ENCODE assay signal across 1 cellular context in the genomic region with DNA sequence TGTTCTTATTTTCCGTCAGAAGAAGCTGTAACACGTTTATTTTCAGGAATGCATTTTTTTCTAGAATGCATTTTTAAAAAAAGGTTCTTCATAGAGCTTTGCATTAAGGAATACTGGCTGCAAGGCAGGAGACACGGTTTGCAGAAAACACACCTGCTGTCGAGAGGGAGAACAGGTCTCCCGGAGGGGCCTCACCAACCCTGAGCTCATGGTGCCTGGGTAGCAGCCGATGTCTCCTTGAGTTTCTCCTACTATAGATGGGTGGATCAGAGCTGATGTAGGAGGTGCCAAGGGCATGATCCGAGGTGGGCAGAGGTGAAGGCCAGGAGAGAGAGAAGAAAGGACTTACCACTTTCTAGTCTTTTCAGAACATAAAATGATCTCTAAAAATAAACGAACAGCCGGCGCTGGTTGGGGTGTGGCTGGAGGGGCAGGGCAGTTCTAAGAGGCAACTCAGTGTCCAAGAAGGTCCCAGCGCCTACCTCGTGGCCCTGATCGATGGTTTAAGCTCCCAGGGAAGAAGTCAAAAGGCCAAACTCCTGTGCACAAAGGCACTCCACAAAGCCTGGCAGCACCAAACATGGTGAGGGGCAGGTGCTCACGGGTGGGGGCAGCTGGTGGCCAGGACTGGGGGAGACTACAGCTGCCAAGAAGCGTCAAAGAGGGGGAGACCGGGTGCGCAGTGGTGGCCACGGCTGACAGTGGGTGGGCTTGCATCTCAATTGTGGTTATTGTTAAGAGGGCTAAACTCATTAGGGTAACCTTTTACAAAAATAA.
TF ChIP-seq lines count a peak whose summit lies in the region.

No MANE protein-coding gene starts in this region.

TF ChIP-seq in HEK293, 187 proteins besides CTCF, POLR2A, EP300 and RAD21:
- TF ChIP-seq, protein P1, sequence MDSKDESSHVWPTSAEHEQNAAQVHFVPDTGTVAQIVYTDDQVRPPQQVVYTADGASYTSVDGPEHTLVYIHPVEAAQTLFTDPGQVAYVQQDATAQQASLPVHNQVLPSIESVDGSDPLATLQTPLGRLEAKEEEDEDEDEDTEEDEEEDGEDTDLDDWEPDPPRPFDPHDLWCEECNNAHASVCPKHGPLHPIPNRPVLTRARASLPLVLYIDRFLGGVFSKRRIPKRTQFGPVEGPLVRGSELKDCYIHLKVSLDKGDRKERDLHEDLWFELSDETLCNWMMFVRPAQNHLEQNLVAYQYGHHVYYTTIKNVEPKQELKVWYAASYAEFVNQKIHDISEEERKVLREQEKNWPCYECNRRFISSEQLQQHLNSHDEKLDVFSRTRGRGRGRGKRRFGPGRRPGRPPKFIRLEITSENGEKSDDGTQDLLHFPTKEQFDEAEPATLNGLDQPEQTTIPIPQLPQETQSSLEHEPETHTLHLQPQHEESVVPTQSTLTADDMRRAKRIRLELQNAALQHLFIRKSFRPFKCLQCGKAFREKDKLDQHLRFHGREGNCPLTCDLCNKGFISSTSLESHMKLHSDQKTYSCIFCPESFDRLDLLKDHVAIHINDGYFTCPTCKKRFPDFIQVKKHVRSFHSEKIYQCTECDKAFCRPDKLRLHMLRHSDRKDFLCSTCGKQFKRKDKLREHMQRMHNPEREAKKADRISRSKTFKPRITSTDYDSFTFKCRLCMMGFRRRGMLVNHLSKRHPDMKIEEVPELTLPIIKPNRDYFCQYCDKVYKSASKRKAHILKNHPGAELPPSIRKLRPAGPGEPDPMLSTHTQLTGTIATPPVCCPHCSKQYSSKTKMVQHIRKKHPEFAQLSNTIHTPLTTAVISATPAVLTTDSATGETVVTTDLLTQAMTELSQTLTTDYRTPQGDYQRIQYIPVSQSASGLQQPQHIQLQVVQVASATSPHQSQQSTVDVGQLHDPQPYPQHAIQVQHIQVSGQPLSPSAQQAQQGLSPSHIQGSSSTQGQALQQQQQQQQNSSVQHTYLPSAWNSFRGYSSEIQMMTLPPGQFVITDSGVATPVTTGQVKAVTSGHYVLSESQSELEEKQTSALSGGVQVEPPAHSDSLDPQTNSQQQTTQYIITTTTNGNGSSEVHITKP (tag by site-specific recombination; IDR thresholded peaks at IDR 0.05) = peak; percentile 67
- no peak for TF ChIP-seq OSR2 (tag by site-specific recombination; IDR thresholded peaks at IDR 0.05)
